16 cellular contexts compared by ENCODE assay signal in genomic region chr7:158128572-158128971, GRCh38.
A peak's percentile ranks its signal among the peaks of the same experiment; 100 is the strongest.
DNase-seq lines count a peak whose midpoint lies in the region; TF ChIP-seq lines count a peak whose summit lies in the region.
"Had no signal": no experiment of that assay in that cellular context is flagged by ENCODE, and none has a peak within 500 bp of the region (broad histone marks: within the 10 kb centered on the region; RNA-seq: fewer than 3 reads in every experiment).

No MANE protein-coding gene starts in this region.

- no peaks in the 10 kb centered on the region for H3K9me3 ChIP-seq in right atrium auricular region
- peaks cover 55% of the 10 kb centered on the region for H3K9me3 ChIP-seq in iPS-18c (ENCODE audit: control insufficient read depth, insufficient read depth, low read length)
- peaks cover 0 to 2% (median 0%) of the 10 kb centered on the region in 4 donors for H3K9me3 ChIP-seq in sigmoid colon

- no peak for TF ChIP-seq POLR2A in sigmoid colon (IDR thresholded peaks at IDR 0.05)

- H3K36me3 ChIP-seq in right atrium auricular region (no peaks in the 10 kb centered on the region), sigmoid colon (no peaks in the 10 kb centered on the region)

- H3K4me1 ChIP-seq in right atrium auricular region (no peaks in the 10 kb centered on the region), sigmoid colon (no peaks in the 10 kb centered on the region)
- H3K4me1 ChIP-seq: BLaER1, Caco-2 had no signal

- TF ChIP-seq CTCF in right atrium auricular region (IDR thresholded peaks at IDR 0.05) = no peak
- no peak for TF ChIP-seq CTCF in sigmoid colon (IDR thresholded peaks at IDR 0.05)
- no peak for TF ChIP-seq CTCF in GM20000 (IDR thresholded peaks at IDR 0.05; ENCODE audit: extremely low read depth, missing control alignments)

- intact Hi-C loops in cardiac septum (cut with DNase I) (no loop called here), sigmoid colon (cut with DNase I) (no loop called here)

- H3K27me3 ChIP-seq in right atrium auricular region = no peaks in the 10 kb centered on the region
- no peaks in the 10 kb centered on the region for H3K27me3 ChIP-seq in sigmoid colon
- H3K27me3 ChIP-seq: BLaER1 had no signal

- DNase-seq in cardiac septum (ENCODE audit: low spot score) = peak; percentile 33
- DNase-seq in right atrium auricular region (ENCODE audit: low spot score) = no peak
- peak; percentile 48 for DNase-seq in sigmoid colon
- no peak for DNase-seq in activated CD4-positive, alpha-beta T cell treated with anti-CD3 and anti-CD28 coated beads for 1 hour
- DNase-seq in GM20000 (ENCODE audit: low spot score) = no peak
- DNase-seq in NCI-H1092 treated with DMSO at 0.1 percent for 48 hours (lab: John Stamatoyannopoulos, UW) = no peak
- DNase-seq: 8988T; AML-193; Caco-2; CD8-positive, alpha-beta memory T cell; DND-41; GDM1; GM23248; H9 had no signal

- H3K27ac ChIP-seq in right atrium auricular region = no peak overlapping the region
- no peak overlapping the region for H3K27ac ChIP-seq in sigmoid colon
- H3K27ac ChIP-seq: BLaER1, GM23248 had no signal

- 90 to 92% methylated on average over 9 of the region's 9 CpGs for WGBS in sigmoid colon, 2 donors

- no peak for TF ChIP-seq EP300 in sigmoid colon (IDR thresholded peaks at IDR 0.05)

- H3K4me3 ChIP-seq in right atrium auricular region (no peak overlapping the region), iPS-18c (ENCODE audit: insufficient read depth, low read depth, low read length) (0 out of 2 replicates have a peak overlapping the region, but pooled peaks have one; percentile 25), sigmoid colon (no peak overlapping the region)
- H3K4me3 ChIP-seq: BLaER1, GM23248 had no signal

Comparison
In these comparisons a context has a peak if more than half of its experiments do, and no peak if none do; other contexts are left out.
1. DNase-seq: peak in cardiac septum (single experiment) and sigmoid colon (single experiment); none in right atrium auricular region (single experiment), activated CD4-positive, alpha-beta T cell treated with anti-CD3 and anti-CD28 coated beads for 1 hour (single experiment), GM20000 (single experiment) and NCI-H1092 treated with DMSO at 0.1 percent for 48 hours (single experiment).